Comparison of ENCODE assay signal across 1 cellular context in genomic region chr19:3931041-3931440, GRCh38.
TF ChIP-seq lines count a peak whose summit lies in the region.

No MANE protein-coding gene starts in this region.

TF ChIP-seq in H1, 55 proteins besides CTCF, POLR2A, EP300 and RAD21:
- TF ChIP-seq SAP30 (IDR thresholded peaks at IDR 0.05; ENCODE audit: insufficient read depth, insufficient replicate concordance, low read length) = no peak
- TF ChIP-seq CBX5 (IDR thresholded peaks at IDR 0.05; ENCODE audit: low read depth, low read length) = no peak
- TF ChIP-seq FOSL1 (IDR thresholded peaks at IDR 0.05; ENCODE audit: insufficient read depth, low read depth, low read length) = no peak
- no peak for TF ChIP-seq TBP (IDR thresholded peaks at IDR 0.05; ENCODE audit: low read depth, low read length)
- TF ChIP-seq NRF1 (IDR thresholded peaks at IDR 0.05; ENCODE audit: low read depth, low read length) = no peak
- TF ChIP-seq BCL11A (IDR thresholded peaks at IDR 0.05; ENCODE audit: low read depth in 2 of 2, low read length in 2 of 2) = no peak
- no peak for TF ChIP-seq MAX (IDR thresholded peaks at IDR 0.05)
- TF ChIP-seq ATF3 (IDR thresholded peaks at IDR 0.05; ENCODE audit: insufficient read depth, low read depth, low read length) = no peak
- no peak for TF ChIP-seq SIRT6 (IDR thresholded peaks at IDR 0.05; ENCODE audit: low read length)
- TF ChIP-seq RNF2 (IDR thresholded peaks at IDR 0.05; ENCODE audit: borderline replicate concordance, low read depth, low read length, missing control alignments, poor library complexity, severe bottlenecking) = no peak
- no peak for TF ChIP-seq ATF2 (IDR thresholded peaks at IDR 0.05; ENCODE audit: low read length)
- no peak for TF ChIP-seq ZNF274 (IDR thresholded peaks at IDR 0.05; ENCODE audit: borderline replicate concordance, extremely low read depth, low read length)
- TF ChIP-seq E2F6 (IDR thresholded peaks at IDR 0.05) = no peak
- TF ChIP-seq TAF1 (IDR thresholded peaks at IDR 0.05; ENCODE audit: low read depth, low read length) = no peak
- TF ChIP-seq TCF12 (IDR thresholded peaks at IDR 0.05; ENCODE audit: low read depth, low read length) = no peak
- TF ChIP-seq BRCA1 (IDR thresholded peaks at IDR 0.05; ENCODE audit: low read depth, low read length) = no peak
